In genomic region chr10:126926568-126926967, GRCh38 we compare ENCODE assay signal across 18 cellular contexts. TPM values are rescaled to one million over a fixed set of nuclear protein-coding genes. Genes with fewer than 3 reads are reported as not detected.
A peak's percentile ranks its signal among the peaks of the same experiment; 100 is the strongest.
DNase-seq lines count a peak whose midpoint lies in the region; FAIRE-seq and TF ChIP-seq lines count a peak whose summit lies in the region.
"Had no signal": no experiment of that assay in that cellular context is flagged by ENCODE, and none has a peak within 500 bp of the region (broad histone marks: within the 10 kb centered on the region; RNA-seq: fewer than 3 reads in every experiment).

No MANE protein-coding gene starts in this region.

- CTCF ChIA-PET in MCF 10A (lab: Yijun Ruan, JAX), result no interaction called here

- TF ChIP-seq POLR2A in breast epithelium (IDR thresholded peaks at IDR 0.05), result no peak

- H3K4me1 Mint-ChIP-seq in MCF 10A (ENCODE audit: insufficient read depth, unreplicated experiment) (peaks cover 11% of the 10 kb centered on the region), nephron (peaks cover 44% of the 10 kb centered on the region)
- H3K4me1 Mint-ChIP-seq: CD4-positive, CD25-positive, alpha-beta regulatory T cell had no signal

- no peak overlapping the region for H3K4me3 Mint-ChIP-seq in MCF 10A (ENCODE audit: unreplicated experiment)
- H3K4me3 Mint-ChIP-seq in nephron, result no peak overlapping the region
- H3K4me3 Mint-ChIP-seq: CD4-positive, CD25-positive, alpha-beta regulatory T cell had no signal

- peaks cover 21% of the 10 kb centered on the region for H3K36me3 Mint-ChIP-seq in MCF 10A (ENCODE audit: insufficient read depth, unreplicated experiment)
- H3K36me3 Mint-ChIP-seq in nephron (ENCODE audit: low read depth), result peaks cover 41% of the 10 kb centered on the region
- H3K36me3 Mint-ChIP-seq: CD4-positive, CD25-positive, alpha-beta regulatory T cell had no signal

- POLR2A ChIA-PET in MCF 10A (lab: Yijun Ruan, JAX), result no interaction called here

- no peak for DNase-seq in MCF 10A (ENCODE audit: unreplicated experiment)
- no peak for DNase-seq in breast epithelium (ENCODE audit: low spot score in 2 of 2)
- peak; percentile 19 for DNase-seq in posterior vena cava (ENCODE audit: low spot score)
- no peak for DNase-seq in kidney
- DNase-seq in stimulated activated CD4-positive, alpha-beta T cell treated with anti-CD3 and anti-CD28 coated beads, Interleukin-15, amount 100 ng/mL, for 24 hours, result no peak
- DNase-seq: ACHN; BE2C; C1 segment of cervical spinal cord; Caco-2; CD4-positive, CD25-positive, alpha-beta regulatory T cell; GM23248 had no signal

- intact Hi-C loops in MCF 10A (cut with micrococcal nuclease) (no loop called here), breast epithelium (cut with DNase I; ENCODE audit: low total_unique reads) (no loop called here), posterior vena cava (cut with DNase I) (no loop called here), kidney (cut with DNase I) (no loop called here)

- H3K27me3 Mint-ChIP-seq in MCF 10A (ENCODE audit: insufficient read depth, unreplicated experiment), result no peaks in the 10 kb centered on the region
- no peaks in the 10 kb centered on the region for H3K27me3 Mint-ChIP-seq in nephron (ENCODE audit: low read depth)

- H3K27ac ChIP-seq in breast epithelium, result peak overlapping the region in 1 of 2 donors; percentile 3
- no peak overlapping the region for H3K27ac ChIP-seq in kidney (ENCODE audit: low read depth in 2 of 2, low read length in 2 of 2)

- BruUV-seq in MCF 10A (replicated peaks; lab: Mats Ljungman, UMichigan), result no TSS peak

- H3K36me3 ChIP-seq in breast epithelium (no peaks in the 10 kb centered on the region), kidney (ENCODE audit: control insufficient read depth in 1 of 2, insufficient read depth in 2 of 2, low read length in 2 of 2) (no peaks in the 10 kb centered on the region)
- H3K36me3 ChIP-seq: BE2C, HAP-1 had no signal

- no peak overlapping the region for H3K4me3 ChIP-seq in breast epithelium
- H3K4me3 ChIP-seq in kidney (ENCODE audit: low read length in 2 of 2), result no peak overlapping the region
- H3K4me3 ChIP-seq: GM23248, HAP-1 had no signal

- FAIRE-seq in kidney (lab: Jason Lieb, UNC), result no peak
- FAIRE-seq: D721Med, G401.6, GM12891, GM19239, HepG2 had no signal

- no peaks in the 10 kb centered on the region for H3K4me1 ChIP-seq in breast epithelium
- peaks cover 27 to 30% of the 10 kb centered on the region in 2 donors for H3K4me1 ChIP-seq in kidney (ENCODE audit: control insufficient read depth in 1 of 2, insufficient read depth in 1 of 2, low read depth in 1 of 2, low read length in 2 of 2)
- H3K4me1 ChIP-seq: BE2C, HAP-1 had no signal

- H3K9ac ChIP-seq in kidney (ENCODE audit: low read length in 2 of 2), result no peak overlapping the region
- H3K9ac ChIP-seq: GM23248 had no signal

- no peaks in the 10 kb centered on the region for H3K27me3 ChIP-seq in breast epithelium
- H3K27me3 ChIP-seq: BE2C had no signal

- H3K9me3 ChIP-seq in breast epithelium (no peaks in the 10 kb centered on the region), kidney (ENCODE audit: control insufficient read depth in 1 of 2, low read length in 2 of 2) (no peaks in the 10 kb centered on the region)
- H3K9me3 ChIP-seq: BE2C, Caco-2, HAP-1 had no signal

- H3K9me3 Mint-ChIP-seq in MCF 10A (ENCODE audit: unreplicated experiment) (no peaks in the 10 kb centered on the region), nephron (no peaks in the 10 kb centered on the region)

- H3K27ac Mint-ChIP-seq in MCF 10A (ENCODE audit: low read depth, unreplicated experiment) (peak overlapping the region; percentile 27), nephron (peak overlapping the region in 2 of 3 experiments; percentile 34 to 59)
- H3K27ac Mint-ChIP-seq: CD4-positive, CD25-positive, alpha-beta regulatory T cell had no signal

- no peak for TF ChIP-seq CTCF in MCF 10A (IDR thresholded peaks at IDR 0.05; ENCODE audit: unreplicated experiment)
- TF ChIP-seq CTCF in breast epithelium (IDR thresholded peaks at IDR 0.05), result no peak
- TF ChIP-seq CTCF in nephron (IDR thresholded peaks at IDR 0.05; ENCODE audit: unreplicated experiment in 3 of 3), result no peak
- TF ChIP-seq CTCF in kidney (IDR thresholded peaks at IDR 0.05; ENCODE audit: borderline replicate concordance, extremely low read depth, insufficient read depth), result no peak

RNA-seq across cellular contexts. Expression of gene DOCK1, which starts 21.3 kb away (rescaled TPM):
- total RNA-seq in MCF 10A (2022) (40.0 and 42.4 TPM in 2 replicates), breast epithelium (100 to 1,000 TPM in 1 of 3 donors, 10 to 100 TPM in 2; 50.4 to 101 (median 69.2) TPM), posterior vena cava (10 to 100 TPM; 46.7 to 50.8 TPM), kidney (81.7 TPM)
- 15.8 TPM for polyA plus RNA-seq in kidney (ENCODE audit: insufficient read depth, low read depth, low replicate concordance)
- polyA plus RNA-seq: CD4-positive, CD25-positive, alpha-beta regulatory T cell had no signal
